In genomic region chr9:133538176-133538575, GRCh38 we compare ENCODE assay signal across 1 cellular context.
TF ChIP-seq lines count a peak whose summit lies in the region.

No MANE protein-coding gene starts in this region.

TF ChIP-seq in H1, 55 proteins besides CTCF, POLR2A, EP300 and RAD21:
- no peak for TF ChIP-seq CHD1 (IDR thresholded peaks at IDR 0.05; ENCODE audit: low read depth, low read length)
- TF ChIP-seq SIRT6 (IDR thresholded peaks at IDR 0.05; ENCODE audit: low read length), result no peak
- no peak for TF ChIP-seq FOSL1 (IDR thresholded peaks at IDR 0.05; ENCODE audit: insufficient read depth, low read depth, low read length)
- no peak for TF ChIP-seq SIX5 (IDR thresholded peaks at IDR 0.05; ENCODE audit: low read depth, low read length)
- TF ChIP-seq JUND (IDR thresholded peaks at IDR 0.05; ENCODE audit: low read length), result no peak
- no peak for TF ChIP-seq ATF3 (IDR thresholded peaks at IDR 0.05; ENCODE audit: insufficient read depth, low read depth, low read length)
- TF ChIP-seq E2F6 (IDR thresholded peaks at IDR 0.05), result no peak
- TF ChIP-seq NRF1 (IDR thresholded peaks at IDR 0.05; ENCODE audit: low read depth, low read length), result no peak
- TF ChIP-seq POLR2AphosphoS5 (IDR thresholded peaks at IDR 0.05; ENCODE audit: low read depth, low read length), result no peak
- no peak for TF ChIP-seq BRCA1 (IDR thresholded peaks at IDR 0.05; ENCODE audit: low read depth, low read length)
- no peak for TF ChIP-seq SRF (IDR thresholded peaks at IDR 0.05; ENCODE audit: low read depth, low read length)
- TF ChIP-seq SP2 (IDR thresholded peaks at IDR 0.05; ENCODE audit: low read length), result no peak
- no peak for TF ChIP-seq TEAD4 (IDR thresholded peaks at IDR 0.05; ENCODE audit: low read depth, low read length)
- no peak for TF ChIP-seq HDAC2 (IDR thresholded peaks at IDR 0.05; ENCODE audit: borderline replicate concordance in 1 of 2, low read depth in 2 of 2, low read length in 2 of 2)
